ENCODE assay signal across 9 cellular contexts in genomic region chr2:181393472-181393871, GRCh38.
DNase-seq lines count a peak whose midpoint lies in the region; ATAC-seq and TF ChIP-seq lines count a peak whose summit lies in the region.
"Had no signal": no experiment of that assay in that cellular context is flagged by ENCODE, and none has a peak within 500 bp of the region (broad histone marks: within the 10 kb centered on the region; RNA-seq: fewer than 3 reads in every experiment).

No MANE protein-coding gene starts in this region.

- TF ChIP-seq CTCF in Calu3 (IDR thresholded peaks at IDR 0.05; ENCODE audit: unreplicated experiment): no peak
- no peak for TF ChIP-seq CTCF in progenitor cell of endocrine pancreas (IDR thresholded peaks at IDR 0.05; ENCODE audit: unreplicated experiment)

- peak overlapping the region; percentile 74 for H3K27ac Mint-ChIP-seq in Calu3 (ENCODE audit: unreplicated experiment)
- H3K27ac Mint-ChIP-seq in naive thymus-derived CD8-positive, alpha-beta T cell: peak overlapping the region; percentile 42 to 91 (median 80)
- H3K27ac Mint-ChIP-seq in progenitor cell of endocrine pancreas: no peak overlapping the region
- H3K27ac Mint-ChIP-seq: nephron had no signal

- POLR2A ChIA-PET in naive thymus-derived CD8-positive, alpha-beta T cell (lab: Charles Lee): no interaction called here

- H3K9me3 Mint-ChIP-seq in Calu3 (ENCODE audit: low read depth, unreplicated experiment): no peaks in the 10 kb centered on the region
- H3K9me3 Mint-ChIP-seq in naive thymus-derived CD8-positive, alpha-beta T cell: peaks cover 0 to 3% (median 0%) of the 10 kb centered on the region in 9 donors
- H3K9me3 Mint-ChIP-seq in progenitor cell of endocrine pancreas (ENCODE audit: low read depth): no peaks in the 10 kb centered on the region
- H3K9me3 Mint-ChIP-seq: nephron had no signal

- ATAC-seq in GM21717 (IDR thresholded peaks at IDR 0.05; ENCODE audit: unreplicated experiment) (peak; percentile 77), esophagus mucosa (no peak)
- ATAC-seq in naive thymus-derived CD8-positive, alpha-beta T cell: peak; percentile 59 to 69

- H3K36me3 Mint-ChIP-seq in Calu3 (ENCODE audit: insufficient read depth, unreplicated experiment) (no peaks in the 10 kb centered on the region), progenitor cell of endocrine pancreas (ENCODE audit: insufficient read depth) (no peaks in the 10 kb centered on the region)
- peaks cover 0 to 6% (median 5%) of the 10 kb centered on the region in 3 donors for H3K36me3 Mint-ChIP-seq in naive thymus-derived CD8-positive, alpha-beta T cell

- H3K27me3 Mint-ChIP-seq in Calu3 (ENCODE audit: unreplicated experiment) (no peaks in the 10 kb centered on the region), progenitor cell of endocrine pancreas (no peaks in the 10 kb centered on the region)
- no peaks in the 10 kb centered on the region for H3K27me3 Mint-ChIP-seq in naive thymus-derived CD8-positive, alpha-beta T cell

- BruUV-seq in Calu3 (replicated peaks; lab: Mats Ljungman, UMichigan): no TSS peak

- no peak overlapping the region for H3K4me3 Mint-ChIP-seq in Calu3 (ENCODE audit: low read depth, unreplicated experiment)
- H3K4me3 Mint-ChIP-seq in naive thymus-derived CD8-positive, alpha-beta T cell: peak overlapping the region; percentile 54 to 82 (median 70)
- no peak overlapping the region for H3K4me3 Mint-ChIP-seq in progenitor cell of endocrine pancreas (ENCODE audit: low read depth)
- H3K4me3 Mint-ChIP-seq: nephron had no signal

- H3K4me1 Mint-ChIP-seq in Calu3 (ENCODE audit: low read depth, unreplicated experiment) (peaks cover 9% of the 10 kb centered on the region), progenitor cell of endocrine pancreas (ENCODE audit: low read depth) (no peaks in the 10 kb centered on the region)
- H3K4me1 Mint-ChIP-seq in naive thymus-derived CD8-positive, alpha-beta T cell: peaks cover 14 to 33% (median 28%) of the 10 kb centered on the region in 4 donors

- intact Hi-C loops in Calu3 (cut with micrococcal nuclease; ENCODE audit: unreplicated experiment): no loop called here

- CTCF ChIA-PET in Calu3 (lab: Charles Lee): no interaction called here

- DNase-seq in Calu3 (peak; percentile 7), NCI-H2081 treated with DMSO at 0.1 percent for 48 hours (lab: John Stamatoyannopoulos, UW) (peak; percentile 68), amniotic epithelial cell (ENCODE audit: low read depth) (peak; percentile 61), OCI-M2 (lab: John Stamatoyannopoulos, UW; ENCODE audit: unreplicated experiment) (no peak), progenitor cell of endocrine pancreas (ENCODE audit: low spot score, unreplicated experiment) (no peak)
- peak in 3 of 10 donors; percentile 15 to 37 (median 17) for DNase-seq in naive thymus-derived CD8-positive, alpha-beta T cell

Comparison
In these comparisons a context has a peak if more than half of its experiments do, and no peak if none do; other contexts are left out.
1. DNase-seq: peak in Calu3 (single experiment), NCI-H2081 treated with DMSO at 0.1 percent for 48 hours (single experiment) and amniotic epithelial cell (single experiment); none in OCI-M2 (single experiment) and progenitor cell of endocrine pancreas (single experiment).
2. H3K4me3 Mint-ChIP-seq: peak in naive thymus-derived CD8-positive, alpha-beta T cell (10 of 10); none in Calu3 (single experiment) and progenitor cell of endocrine pancreas (single experiment).